21 cellular contexts compared by ENCODE assay signal in genomic region chr2:148861367-148861766, GRCh38.
"Had no signal": no experiment of that assay in that cellular context is flagged by ENCODE, and none has a peak within 500 bp of the region (broad histone marks: within the 10 kb centered on the region; RNA-seq: fewer than 3 reads in every experiment).

No MANE protein-coding gene starts in this region.

- DNase-seq: activated CD4-positive, alpha-beta T cell treated with anti-CD3 and anti-CD28 coated beads for 36 hours; activated CD4-positive, alpha-beta T cell treated with anti-CD3 and anti-CD28 coated beads, Interleukin-2, amount 50 U/mL, for 48 hours; activated CD8-positive, alpha-beta memory T cell treated with anti-CD3 and anti-CD28 coated beads, Interleukin-2, amount 50 U/mL, for 48 hours; activated naive CD4-positive, alpha-beta T cell; activated T-cell treated with anti-CD3 and anti-CD28 coated beads, Interleukin-2, amount 50 U/mL, for 4 hours; adrenal gland; central memory CD4-positive, alpha-beta T cell; colonic mucosa; esophagus squamous epithelium; heart left ventricle; left colon; ovary; stimulated activated CD4-positive, alpha-beta T cell treated with anti-CD3 and anti-CD28 coated beads, Interleukin-4, amount 100 ng/mL, for 24 hours; stimulated activated naive CD8-positive, alpha-beta T cell treated with anti-CD3 and anti-CD28 coated beads, Interleukin-15, Interleukin-2, amounts not matched to agents 100 U/mL and 50 U/mL, for 24 hours; thyroid gland had no signal

- H3K27me3 ChIP-seq: adrenal gland, colonic mucosa, ovary, thyroid gland had no signal

- H3K36me3 ChIP-seq: adrenal gland, colonic mucosa, esophagus squamous epithelium, heart left ventricle, neutrophil, ovary, prostate gland, thyroid gland had no signal

- H3K4me1 ChIP-seq: adrenal gland, colonic mucosa, esophagus squamous epithelium, heart left ventricle, prostate gland, thyroid gland had no signal

- H3K4me3 ChIP-seq: adrenal gland, colonic mucosa, esophagus squamous epithelium, heart left ventricle, ovary, prostate gland, thyroid gland had no signal

- FAIRE-seq: astrocyte, keratinocyte had no signal

- H3K9me3 ChIP-seq: adrenal gland, colonic mucosa, esophagus squamous epithelium, heart left ventricle, neutrophil, ovary, prostate gland, thyroid gland had no signal

- ATAC-seq: activated CD4-positive, alpha-beta T cell treated with anti-CD3 and anti-CD28 coated beads for 36 hours; activated T-cell treated with anti-CD3 and anti-CD28 coated beads, Interleukin-2, amount 50 U/mL, for 4 hours; heart left ventricle; left colon; natural killer cell treated with Interleukin-12 subunit alpha and Interleukin-12 subunit beta and Interleukin-15 and Interleukin-18, amount 100 ng/mL, for 72 hours; stimulated activated naive CD8-positive, alpha-beta T cell treated with anti-CD3 and anti-CD28 coated beads, Interleukin-15, Interleukin-2, amounts not matched to agents 100 U/mL and 50 U/mL, for 24 hours; WTC11 had no signal

- H3K27ac ChIP-seq: adrenal gland, colonic mucosa, esophagus squamous epithelium, heart left ventricle, neutrophil, ovary, prostate gland, thyroid gland had no signal
